9 cellular contexts compared by ENCODE assay signal in the genomic region with DNA sequence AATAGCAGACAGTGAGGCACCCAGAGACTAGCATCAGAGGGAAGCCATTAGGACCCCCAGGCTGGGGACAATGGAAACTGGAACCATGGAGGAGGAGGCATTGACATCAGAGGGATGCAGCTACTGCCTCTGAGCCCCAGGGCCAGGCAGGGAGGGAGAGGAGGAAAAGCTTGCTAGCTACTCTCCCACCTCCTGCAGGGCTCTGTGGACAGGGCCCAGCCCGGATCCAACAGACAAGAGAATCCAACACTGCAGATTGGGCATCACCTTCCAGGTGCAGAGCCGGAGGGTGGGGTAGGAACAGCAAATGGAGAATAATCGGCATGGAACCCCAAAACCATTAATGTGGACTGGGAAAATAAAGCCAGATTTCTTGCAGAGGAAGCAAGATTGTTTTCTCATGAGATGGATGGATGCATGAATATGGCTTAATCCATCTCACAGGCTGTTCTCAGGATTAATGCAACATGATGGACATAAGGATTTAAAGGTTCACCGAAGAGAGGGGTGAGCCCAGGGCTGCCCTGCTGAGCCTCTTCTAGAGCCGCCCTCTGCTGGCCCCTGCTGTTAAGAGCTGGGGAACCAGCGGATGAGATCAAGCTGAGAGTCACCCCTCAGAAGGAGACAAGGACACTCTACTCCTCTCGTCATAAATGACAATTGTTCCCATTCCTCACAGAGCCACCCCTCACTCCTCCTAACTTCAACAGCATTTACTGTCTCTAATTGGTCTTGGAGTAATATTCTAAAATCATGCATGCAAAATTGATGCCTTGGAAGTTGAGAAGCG. TPM values are rescaled to one million over a fixed set of nuclear protein-coding genes. Genes with fewer than 3 reads are reported as not detected.
DNase-seq lines count a peak whose midpoint lies in the region; ATAC-seq and TF ChIP-seq lines count a peak whose summit lies in the region.
"Had no signal": no experiment of that assay in that cellular context is flagged by ENCODE, and none has a peak within 500 bp of the region (broad histone marks: within the 10 kb centered on the region; RNA-seq: fewer than 3 reads in every experiment).

No MANE protein-coding gene starts in this region.

- POLR2A ChIA-PET in SK-N-SH (lab: Yijun Ruan, JAX) = no interaction called here

- no peaks in the 10 kb centered on the region for H3K9me3 Mint-ChIP-seq in activated naive CD8-positive, alpha-beta T cell treated with anti-CD3 and anti-CD28 coated beads, Interleukin-2, amount 50 U/mL, for 24 hours
- no peaks in the 10 kb centered on the region for H3K9me3 Mint-ChIP-seq in activated naive CD8-positive, alpha-beta T cell treated with anti-CD3 and anti-CD28 coated beads for 36 hours

- H3K4me3 Mint-ChIP-seq in activated naive CD8-positive, alpha-beta T cell treated with anti-CD3 and anti-CD28 coated beads, Interleukin-2, amount 50 U/mL, for 24 hours = no peak overlapping the region
- no peak overlapping the region for H3K4me3 Mint-ChIP-seq in activated naive CD8-positive, alpha-beta T cell treated with anti-CD3 and anti-CD28 coated beads for 36 hours

- WGBS in SK-N-SH (ENCODE audit: low lambda C conversion rate) = 52% methylated on average over 8 of the region's 8 CpGs
- 65 to 78% methylated on average over 8 of the region's 8 CpGs for WGBS in testis, 2 donors

- no peak overlapping the region for H3K27ac Mint-ChIP-seq in activated naive CD8-positive, alpha-beta T cell treated with anti-CD3 and anti-CD28 coated beads, Interleukin-2, amount 50 U/mL, for 24 hours
- no peak overlapping the region for H3K27ac Mint-ChIP-seq in activated naive CD8-positive, alpha-beta T cell treated with anti-CD3 and anti-CD28 coated beads for 36 hours

- TF ChIP-seq RAD21 in SK-N-SH (IDR thresholded peaks at IDR 0.05; ENCODE audit: low read length) = peak; percentile 27; the same call in 1 of the 2 replicates

- TF ChIP-seq CTCF in SK-N-SH (IDR thresholded peaks at IDR 0.05) = peak; percentile 41
- TF ChIP-seq CTCF in foreskin fibroblast (IDR thresholded peaks at IDR 0.05; ENCODE audit: low read depth, low read length) = peak; percentile 28
- TF ChIP-seq CTCF in testis (IDR thresholded peaks at IDR 0.05) = peak in 2 of 3 experiments; percentile 14 to 27
- TF ChIP-seq CTCF in uterus (IDR thresholded peaks at IDR 0.05) = no peak
- no peak for TF ChIP-seq CTCF in vagina (IDR thresholded peaks at IDR 0.05)

- H3K36me3 ChIP-seq in SK-N-SH (replicated peaks in 1 of 2; ENCODE audit: control insufficient read depth in 1 of 2, insufficient read depth in 2 of 2, low read length in 1 of 2) (no peaks in the 10 kb centered on the region), testis (ENCODE audit: low read depth, missing control alignments) (no peaks in the 10 kb centered on the region), uterus (no peaks in the 10 kb centered on the region), vagina (no peaks in the 10 kb centered on the region)

- H3F3A ChIP-seq in SK-N-SH (replicated peaks; ENCODE audit: insufficient read depth) = no peaks in the 10 kb centered on the region

- H3K27ac ChIP-seq in SK-N-SH (ENCODE audit: low read depth in 2 of 2, low read length in 1 of 2) (no peak overlapping the region), testis (no peak overlapping the region), uterus (no peak overlapping the region), vagina (no peak overlapping the region)

- peaks cover 3 to 11% of the 10 kb centered on the region in 2 experiments; a peak in 2 of 4 replicates for H3K4me1 ChIP-seq in SK-N-SH (ENCODE audit: control insufficient read depth in 1 of 2, insufficient read depth in 2 of 2, low read depth in 1 of 2, low read length in 1 of 2)
- H3K4me1 ChIP-seq in testis = no peaks in the 10 kb centered on the region
- H3K4me1 ChIP-seq in uterus = no peaks in the 10 kb centered on the region
- no peaks in the 10 kb centered on the region for H3K4me1 ChIP-seq in vagina

- H3K9me2 ChIP-seq in SK-N-SH = no peaks in the 10 kb centered on the region

- no peak overlapping the region for H2AFZ ChIP-seq in SK-N-SH (ENCODE audit: low read depth)

- no peaks in the 10 kb centered on the region for H3K9me3 ChIP-seq in SK-N-SH
- H3K9me3 ChIP-seq in testis = no peaks in the 10 kb centered on the region
- H3K9me3 ChIP-seq in uterus = no peaks in the 10 kb centered on the region
- no peaks in the 10 kb centered on the region for H3K9me3 ChIP-seq in vagina

- TF ChIP-seq POLR2A in testis (IDR thresholded peaks at IDR 0.05) (no peak), uterus (IDR thresholded peaks at IDR 0.05) (no peak), vagina (IDR thresholded peaks at IDR 0.05) (no peak)

- CTCF ChIA-PET in SK-N-SH (lab: Yijun Ruan, JAX) = interaction anchor here (1.0 kb wide), 1 partner anchor 26 kb away, joined by 3 read pairs; no protein-coding TSS in a partner anchor

- no peaks in the 10 kb centered on the region for H3K4me1 Mint-ChIP-seq in activated naive CD8-positive, alpha-beta T cell treated with anti-CD3 and anti-CD28 coated beads, Interleukin-2, amount 50 U/mL, for 24 hours
- H3K4me1 Mint-ChIP-seq in activated naive CD8-positive, alpha-beta T cell treated with anti-CD3 and anti-CD28 coated beads for 36 hours = peaks cover 1% of the 10 kb centered on the region

- no peaks in the 10 kb centered on the region for H4K20me1 ChIP-seq in SK-N-SH (ENCODE audit: insufficient read depth)

- DNase-seq in activated naive CD8-positive, alpha-beta T cell treated with anti-CD3 and anti-CD28 coated beads, Interleukin-2, amount 50 U/mL, for 24 hours = peak; percentile 10
- no peak for DNase-seq in activated naive CD8-positive, alpha-beta T cell treated with anti-CD3 and anti-CD28 coated beads for 36 hours
- peak; percentile 11 for DNase-seq in SK-N-SH
- peak; percentile 32 to 67 for DNase-seq in foreskin fibroblast
- peak; percentile 34 for DNase-seq in testis
- no peak for DNase-seq in uterus
- DNase-seq in COLO829 (ENCODE audit: low spot score) = no peak
- DNase-seq in vagina (ENCODE audit: extremely low spot score in 2 of 2) = no peak

- intact Hi-C loops in testis (cut with DNase I; ENCODE audit: low total_unique reads) = no loop called here
- intact Hi-C loops in uterus (cut with DNase I; ENCODE audit: low total_unique reads) = no loop called here
- intact Hi-C loops in vagina (cut with DNase I) = no loop called here

- TF ChIP-seq EP300 in SK-N-SH (IDR thresholded peaks at IDR 0.05; ENCODE audit: borderline replicate concordance in 1 of 2, low read depth in 1 of 2, low read length in 1 of 2) = no peak

- peaks cover 20% of the 10 kb centered on the region for H3K27me3 Mint-ChIP-seq in activated naive CD8-positive, alpha-beta T cell treated with anti-CD3 and anti-CD28 coated beads, Interleukin-2, amount 50 U/mL, for 24 hours
- H3K27me3 Mint-ChIP-seq in activated naive CD8-positive, alpha-beta T cell treated with anti-CD3 and anti-CD28 coated beads for 36 hours = peaks cover 26% of the 10 kb centered on the region

- no peak overlapping the region for H3K4me3 ChIP-seq in SK-N-SH (ENCODE audit: low read depth in 2 of 2, low read length in 1 of 2)
- H3K4me3 ChIP-seq in foreskin fibroblast (ENCODE audit: low read depth in 1 of 2, low read length in 2 of 2) = no peak overlapping the region
- no peak overlapping the region for H3K4me3 ChIP-seq in testis
- no peak overlapping the region for H3K4me3 ChIP-seq in uterus
- no peak overlapping the region for H3K4me3 ChIP-seq in vagina

- H3K36me3 Mint-ChIP-seq in activated naive CD8-positive, alpha-beta T cell treated with anti-CD3 and anti-CD28 coated beads, Interleukin-2, amount 50 U/mL, for 24 hours (ENCODE audit: low read depth) = no peaks in the 10 kb centered on the region
- H3K36me3 Mint-ChIP-seq in activated naive CD8-positive, alpha-beta T cell treated with anti-CD3 and anti-CD28 coated beads for 36 hours = no peaks in the 10 kb centered on the region

- H3K27me3 ChIP-seq in SK-N-SH (ENCODE audit: insufficient read depth) (no peaks in the 10 kb centered on the region), testis (no peaks in the 10 kb centered on the region), uterus (no peaks in the 10 kb centered on the region), vagina (no peaks in the 10 kb centered on the region)

- H3K79me2 ChIP-seq in SK-N-SH (ENCODE audit: insufficient read depth) = no peaks in the 10 kb centered on the region

- H3K9ac ChIP-seq in SK-N-SH = no peak overlapping the region

- H3K4me2 ChIP-seq in SK-N-SH = no peak overlapping the region

- no peak for ATAC-seq in activated naive CD8-positive, alpha-beta T cell treated with anti-CD3 and anti-CD28 coated beads, Interleukin-2, amount 50 U/mL, for 24 hours

TF ChIP-seq in SK-N-SH, 30 proteins besides CTCF, POLR2A, EP300 and RAD21 (continues in another document):
- no peak for TF ChIP-seq USF1 (IDR thresholded peaks at IDR 0.05; ENCODE audit: borderline replicate concordance, low read depth)

RNA-seq across cellular contexts. Expression of gene DNAH3, which starts 48.8 kb away (rescaled TPM):
- total RNA-seq in activated naive CD8-positive, alpha-beta T cell treated with anti-CD3 and anti-CD28 coated beads for 36 hours = not detected
- polyA plus RNA-seq in SK-N-SH (2012; rRNA removed) (not detected in 2 replicates), testis (ENCODE audit: insufficient read depth, low read depth, low replicate concordance) (11.7 TPM)
- polyA plus RNA-seq in SK-N-SH (2012; cell fraction: cytosol; rRNA removed) = 0.01 TPM in 2 replicates
- 0.04 and 0.05 TPM in 2 replicates for polyA plus RNA-seq in SK-N-SH (2012; cell fraction: nucleus; rRNA removed)
- total RNA-seq in testis (10 to 100 TPM; 19.9 to 21.2 TPM), uterus (1 to 10 TPM in 2 of 4 donors, under 1 TPM in 2; under 0.01 to 2.1 (median 0.93) TPM), vagina (0.25 TPM)
- total RNA-seq: mononuclear cell had no signal

RNA-seq across cellular contexts. Expression of gene LDAF1, which starts 56.6 kb away (rescaled TPM):
- total RNA-seq in activated naive CD8-positive, alpha-beta T cell treated with anti-CD3 and anti-CD28 coated beads for 36 hours = 1 to 10 TPM; 5.9 to 7.3 TPM
- 10.0 and 12.8 TPM in 2 replicates for polyA plus RNA-seq in SK-N-SH (2012; rRNA removed)
- 9.9 and 14.0 TPM in 2 replicates for polyA plus RNA-seq in SK-N-SH (2012; cell fraction: cytosol; rRNA removed)
- 3.7 and 3.8 TPM in 2 replicates for polyA plus RNA-seq in SK-N-SH (2012; cell fraction: nucleus; rRNA removed)
- total RNA-seq in testis = 100 to 1,000 TPM in 1 of 2 donors, 10 to 100 TPM in 1; 54.2 to 131 TPM
- 22.8 TPM for polyA plus RNA-seq in testis (ENCODE audit: insufficient read depth, low read depth, low replicate concordance)
- total RNA-seq in uterus = 10 to 100 TPM; 10.5 to 88.6 (median 51.4) TPM
- total RNA-seq in vagina = 63.8 TPM

Comparison
In these comparisons a context has a peak if more than half of its experiments do, and no peak if none do; other contexts are left out.
1. DNase-seq: peak in activated naive CD8-positive, alpha-beta T cell treated with anti-CD3 and anti-CD28 coated beads, Interleukin-2, amount 50 U/mL, for 24 hours (single experiment), SK-N-SH (single experiment), foreskin fibroblast (2 of 2) and testis (single experiment); none in activated naive CD8-positive, alpha-beta T cell treated with anti-CD3 and anti-CD28 coated beads for 36 hours (single experiment), uterus (0 of 2), COLO829 (single experiment) and vagina (0 of 2).
2. CTCF ChIP-seq: peak in SK-N-SH (single experiment), foreskin fibroblast (single experiment) and testis (2 of 3); none in uterus (0 of 4) and vagina (0 of 3).
3. RNA of gene DNAH3, which starts 48.8 kb away (total RNA-seq): 19.9 to 21.2 TPM in testis; under 0.01 to 2.1 TPM in uterus, 0.25 TPM in vagina (single experiment) and not detected in activated naive CD8-positive, alpha-beta T cell treated with anti-CD3 and anti-CD28 coated beads for 36 hours; every median in the first group is over 4 times any median in the second.